7 cellular contexts compared by ENCODE assay signal in genomic region chr11:62804310-62805043, GRCh38.
DNase-seq lines count a peak whose midpoint lies in the region; ATAC-seq and TF ChIP-seq lines count a peak whose summit lies in the region.

No MANE protein-coding gene starts in this region.

- H3K9me3 Mint-ChIP-seq in activated naive CD8-positive, alpha-beta T cell treated with anti-CD3 and anti-CD28 coated beads, Interleukin-2, amount 50 U/mL, for 24 hours: no peaks in the 10 kb centered on the region
- H3K9me3 Mint-ChIP-seq in stimulated activated memory B cell treated with anti-CD40 and anti-IgM and Interleukin-4, amounts not matched to agents 10 μg/mL and 1 μg/mL and 100 μg/mL, for 72 hours: no peaks in the 10 kb centered on the region

- peak overlapping the region; percentile 93 for H3K4me3 Mint-ChIP-seq in activated naive CD8-positive, alpha-beta T cell treated with anti-CD3 and anti-CD28 coated beads, Interleukin-2, amount 50 U/mL, for 24 hours
- H3K4me3 Mint-ChIP-seq in stimulated activated memory B cell treated with anti-CD40 and anti-IgM and Interleukin-4, amounts not matched to agents 10 μg/mL and 1 μg/mL and 100 μg/mL, for 72 hours: peak overlapping the region; percentile 89

- H3K9me3 ChIP-seq in iPS-18c (ENCODE audit: control insufficient read depth, insufficient read depth, low read length): peaks cover 2% of the 10 kb centered on the region

- DNase-seq in HL-60 (ENCODE audit: low read depth in 1 of 2, low spot score in 1 of 2): no peak
- no peak for DNase-seq in activated naive CD8-positive, alpha-beta T cell treated with anti-CD3 and anti-CD28 coated beads, Interleukin-2, amount 50 U/mL, for 24 hours
- no peak for DNase-seq in NCI-H1092 treated with DMSO at 0.1 percent for 48 hours (lab: John Stamatoyannopoulos, UW)

- H3K4me1 Mint-ChIP-seq in activated naive CD8-positive, alpha-beta T cell treated with anti-CD3 and anti-CD28 coated beads, Interleukin-2, amount 50 U/mL, for 24 hours: peaks cover 44% of the 10 kb centered on the region
- peaks cover 38% of the 10 kb centered on the region for H3K4me1 Mint-ChIP-seq in stimulated activated memory B cell treated with anti-CD40 and anti-IgM and Interleukin-4, amounts not matched to agents 10 μg/mL and 1 μg/mL and 100 μg/mL, for 72 hours

- H3K27me3 Mint-ChIP-seq in activated naive CD8-positive, alpha-beta T cell treated with anti-CD3 and anti-CD28 coated beads, Interleukin-2, amount 50 U/mL, for 24 hours: no peaks in the 10 kb centered on the region
- no peaks in the 10 kb centered on the region for H3K27me3 Mint-ChIP-seq in stimulated activated memory B cell treated with anti-CD40 and anti-IgM and Interleukin-4, amounts not matched to agents 10 μg/mL and 1 μg/mL and 100 μg/mL, for 72 hours

- peak overlapping the region; percentile 94 for H3K27ac Mint-ChIP-seq in activated naive CD8-positive, alpha-beta T cell treated with anti-CD3 and anti-CD28 coated beads, Interleukin-2, amount 50 U/mL, for 24 hours
- H3K27ac Mint-ChIP-seq in stimulated activated memory B cell treated with anti-CD40 and anti-IgM and Interleukin-4, amounts not matched to agents 10 μg/mL and 1 μg/mL and 100 μg/mL, for 72 hours: peak overlapping the region; percentile 92

- TF ChIP-seq CTCF in HL-60 (IDR thresholded peaks at IDR 0.05; ENCODE audit: insufficient read depth, low read length): no peak

- peak overlapping the region; percentile 76 for H3K27ac ChIP-seq in HL-60 (replicated peaks)

- H3K36me3 Mint-ChIP-seq in activated naive CD8-positive, alpha-beta T cell treated with anti-CD3 and anti-CD28 coated beads, Interleukin-2, amount 50 U/mL, for 24 hours (ENCODE audit: low read depth): peaks cover 43% of the 10 kb centered on the region
- peaks cover 31% of the 10 kb centered on the region for H3K36me3 Mint-ChIP-seq in stimulated activated memory B cell treated with anti-CD40 and anti-IgM and Interleukin-4, amounts not matched to agents 10 μg/mL and 1 μg/mL and 100 μg/mL, for 72 hours

- H3K4me3 ChIP-seq in HL-60 (replicated peaks; ENCODE audit: insufficient read depth, low read length) (peak overlapping the region; percentile 91), iPS-18c (ENCODE audit: insufficient read depth, low read depth, low read length) (peak overlapping the region; percentile 94)

- no peaks in the 10 kb centered on the region for H3K27me3 ChIP-seq in HL-60 (ENCODE audit: insufficient read depth, poor library complexity, severe bottlenecking)

- peak; percentile 1 for ATAC-seq in GM18870 (IDR thresholded peaks at IDR 0.05; ENCODE audit: unreplicated experiment)
- ATAC-seq in activated naive CD8-positive, alpha-beta T cell treated with anti-CD3 and anti-CD28 coated beads, Interleukin-2, amount 50 U/mL, for 24 hours: peak; percentile 48
- no peak for ATAC-seq in stimulated activated memory B cell treated with anti-CD40 and anti-IgM and Interleukin-4, amounts not matched to agents 10 μg/mL and 1 μg/mL and 100 μg/mL, for 72 hours
- ATAC-seq in HG02763 (IDR thresholded peaks at IDR 0.05; ENCODE audit: unreplicated experiment): no peak

Comparison
In these comparisons a context has a peak if more than half of its experiments do, and no peak if none do; other contexts are left out.
1. ATAC-seq: peak in GM18870 (single experiment) and activated naive CD8-positive, alpha-beta T cell treated with anti-CD3 and anti-CD28 coated beads, Interleukin-2, amount 50 U/mL, for 24 hours (single experiment); none in stimulated activated memory B cell treated with anti-CD40 and anti-IgM and Interleukin-4, amounts not matched to agents 10 μg/mL and 1 μg/mL and 100 μg/mL, for 72 hours (single experiment) and HG02763 (single experiment).